ENCODE assay signal across 8 cellular contexts in genomic region chr12:6334940-6335450, GRCh38. TPM values are rescaled to one million over a fixed set of nuclear protein-coding genes. Genes with fewer than 3 reads are reported as not detected.
DNase-seq lines count a peak whose midpoint lies in the region; ATAC-seq, FAIRE-seq and TF ChIP-seq lines count a peak whose summit lies in the region.

No MANE protein-coding gene starts in this region.

- CTCF ChIA-PET in K562 (lab: Yijun Ruan, JAX; ENCODE audit: low intra/inter-chr PET ratio) = interaction anchor here (0.6 to 2.1 kb wide), 2 partner anchors 41 to 130 kb away, joined by 3 to 9 read pairs; no protein-coding TSS in a partner anchor

- H3K36me3 ChIP-seq in K562 (ENCODE audit: control insufficient read depth, insufficient read depth, low read length) (peaks cover 60% of the 10 kb centered on the region; the same call in 2 of the 3 replicates), kidney (ENCODE audit: control insufficient read depth in 1 of 2, insufficient read depth in 2 of 2, low read length in 2 of 2) (peaks cover 38 to 43% of the 10 kb centered on the region in 2 donors), stomach smooth muscle (ENCODE audit: control insufficient read depth in 2 of 2, insufficient read depth in 2 of 2, low read length in 2 of 2) (peaks cover 34 to 43% of the 10 kb centered on the region in 2 donors)

- no peak for DNase-seq in HL-60 (ENCODE audit: low read depth in 1 of 2, low spot score in 1 of 2)
- DNase-seq in K562 (ENCODE audit: extremely low read depth in 1 of 4, low spot score in 3 of 4) = no peak
- no peak for DNase-seq in kidney
- DNase-seq in SIG-M5 (lab: John Stamatoyannopoulos, UW) = no peak
- DNase-seq in MV-4-11 (lab: John Stamatoyannopoulos, UW) = no peak
- DNase-seq in KBM-7 = no peak

- 69% methylated on average over 10 of the region's 13 CpGs for WGBS in K562 (ENCODE audit: insufficient coverage, low coverage, missing lambda C conversion rate)

- TF ChIP-seq EP300 in K562 (IDR thresholded peaks at IDR 0.05; ENCODE audit: low read length) = no peak

- in situ Hi-C loops in K562 (cut with MboI) (loop anchor here (5.0 kb wide), 1 partner anchor 37 kb away; no protein-coding TSS in a partner anchor), KBM-7 (cut with MboI; ENCODE audit: low pct_unique_long_range_greater_than_20kb, low sequenced_read_pairs) (no loop called here)

- intact Hi-C loops in K562 (cut with micrococcal nuclease) (loop anchor here (2.0 to 5.0 kb wide), 2 partner anchors 32 to 137 kb away; partner anchors contain the start of gene VAMP1), kidney (cut with DNase I) (loop anchor here (10.0 kb wide), 1 partner anchor 120 kb away; the partner anchor contains the start of gene TAPBPL)

- no peak for ATAC-seq in K562
- no peak for ATAC-seq in GM21381 (IDR thresholded peaks at IDR 0.05; ENCODE audit: unreplicated experiment)

- no TSS peak for BruUV-seq in K562 (replicated peaks; lab: Mats Ljungman, UMichigan)

- POLR2A ChIA-PET in K562 (lab: Yijun Ruan, JAX) = interaction anchor here (0.6 to 4.7 kb wide), 7 partner anchors 8 to 135 kb away, joined by 3 to 38 read pairs (median 6); partner anchors contain the start of gene VAMP1

- peaks cover 51% of the 10 kb centered on the region for H3K79me2 ChIP-seq in K562 (ENCODE audit: control insufficient read depth, insufficient read depth, low read length)

- TF ChIP-seq CTCF in HL-60 (IDR thresholded peaks at IDR 0.05; ENCODE audit: insufficient read depth, low read length) (no peak), K562 (IDR thresholded peaks at IDR 0.05 in 2 of 3, conservative IDR thresholded peaks at IDR 0.05 in 1 of 3; ENCODE audit: insufficient read depth in 2 of 3, low read depth in 1 of 3, low read length in 3 of 3) (no peak), kidney (IDR thresholded peaks at IDR 0.05; ENCODE audit: borderline replicate concordance, extremely low read depth, insufficient read depth) (no peak)

- no peaks in the 10 kb centered on the region for H3K9me1 ChIP-seq in K562 (ENCODE audit: control insufficient read depth, insufficient read depth, low read length)

- peak overlapping the region; percentile 99 for H3K27ac ChIP-seq in HL-60 (replicated peaks)
- H3K27ac ChIP-seq in K562 (ENCODE audit: extremely low read depth, low read depth, low read length) = peak overlapping the region; percentile 98
- H3K27ac ChIP-seq in kidney (ENCODE audit: low read depth in 2 of 2, low read length in 2 of 2) = peak overlapping the region; percentile 97
- H3K27ac ChIP-seq in stomach smooth muscle (ENCODE audit: low read length) = peak overlapping the region; percentile 99

- H3K4me1 ChIP-seq in K562 (replicated peaks in 1 of 2; ENCODE audit: control insufficient read depth in 2 of 2, insufficient read depth in 2 of 2, low read length in 2 of 2) = peaks cover 23 to 43% of the 10 kb centered on the region in 2 experiments
- H3K4me1 ChIP-seq in kidney (ENCODE audit: control insufficient read depth in 1 of 2, insufficient read depth in 1 of 2, low read depth in 1 of 2, low read length in 2 of 2) = peaks cover 50 to 62% of the 10 kb centered on the region in 2 donors
- peaks cover 73% of the 10 kb centered on the region for H3K4me1 ChIP-seq in stomach smooth muscle (ENCODE audit: control insufficient read depth, insufficient read depth, low read length)

- H3K4me2 ChIP-seq in K562 (ENCODE audit: insufficient read depth, low read length) = peak overlapping the region; percentile 82

- H3K9me3 ChIP-seq in K562 (replicated peaks; ENCODE audit: control insufficient read depth, insufficient read depth, low read depth, low read length) (no peaks in the 10 kb centered on the region), kidney (ENCODE audit: control insufficient read depth in 1 of 2, low read length in 2 of 2) (no peaks in the 10 kb centered on the region), stomach smooth muscle (ENCODE audit: control insufficient read depth in 2 of 2, low read length in 2 of 2) (no peaks in the 10 kb centered on the region)

- H3K9ac ChIP-seq in K562 (ENCODE audit: insufficient read depth in 1 of 2, low read depth in 2 of 2, low read length in 2 of 2) (peak overlapping the region; percentile 85 to 93), kidney (ENCODE audit: low read length in 2 of 2) (peak overlapping the region; percentile 38 to 99), stomach smooth muscle (ENCODE audit: low read length in 2 of 2) (peak overlapping the region; percentile 88 to 97)

- H3K4me3 ChIP-seq in HL-60 (replicated peaks; ENCODE audit: insufficient read depth, low read length) = no peak overlapping the region
- no peak overlapping the region for H3K4me3 ChIP-seq in K562
- peak overlapping the region; percentile 54 to 92 for H3K4me3 ChIP-seq in kidney (ENCODE audit: low read length in 2 of 2)
- peak overlapping the region; percentile 70 to 99 for H3K4me3 ChIP-seq in stomach smooth muscle (ENCODE audit: low read length in 2 of 2)

- 0 out of 2 replicates have a peak overlapping the region, but pooled peaks have one; percentile 79 for H2AFZ ChIP-seq in K562 (ENCODE audit: low read depth, low read length)

- no peak for TF ChIP-seq POLR2A in K562 (conservative IDR thresholded peaks at IDR 0.05)

- no peaks in the 10 kb centered on the region for H4K20me1 ChIP-seq in K562 (replicated peaks; ENCODE audit: control insufficient read depth, insufficient read depth, low read length)

- TF ChIP-seq RAD21 in K562 (CRISPR knock-in tag; conservative IDR thresholded peaks at IDR 0.05 in 1 of 2, IDR thresholded peaks at IDR 0.05 in 1 of 2) = no peak

- FAIRE-seq in K562 (lab: Jason Lieb, UNC) (no peak), kidney (lab: Jason Lieb, UNC) (no peak)

- H3K27me3 ChIP-seq in HL-60 (ENCODE audit: insufficient read depth, poor library complexity, severe bottlenecking) = no peaks in the 10 kb centered on the region
- H3K27me3 ChIP-seq in K562 (ENCODE audit: control insufficient read depth in 2 of 2, insufficient read depth in 2 of 2, low read length in 2 of 2) = no peaks in the 10 kb centered on the region
- no peaks in the 10 kb centered on the region for H3K27me3 ChIP-seq in stomach smooth muscle (ENCODE audit: control insufficient read depth in 1 of 2, insufficient read depth in 2 of 2, low read length in 2 of 2)

RNA-seq across cellular contexts. Expression of gene TNFRSF1A, which starts 6.9 kb away (rescaled TPM):
- 73.3 and 150 TPM in 2 replicates for total RNA-seq in K562 (2011; cell fraction: chromatin; rRNA removed; ENCODE audit: low replicate concordance)
- 101 and 137 TPM in 2 replicates for total RNA-seq in K562 (2011; cell fraction: nucleolus; rRNA removed)
- 118 and 145 TPM in 2 replicates for total RNA-seq in K562 (2011; cell fraction: nucleoplasm; rRNA removed)
- total RNA-seq in K562 (2014; rRNA removed) (34.6 and 43.5 TPM in 2 replicates), K562 (2014; rRNA removed; fragmentation: Illumina TruSeq; extraction: Trizol) (18.3 and 22.0 TPM in 2 replicates), K562 (2015; rRNA removed; fragmentation: Illumina TruSeq; extraction: Trizol) (31.1 and 33.0 TPM in 2 replicates), K562 (2021) (29.8 and 37.7 TPM in 2 replicates), kidney (186 TPM)
- polyA plus RNA-seq in K562 (2011; rRNA removed) (27.2 and 30.0 TPM in 2 replicates), K562 (2014; fragmentation: Illumina TruSeq; extraction: Trizol) (38.2 and 57.7 TPM in 2 replicates), K562 (2014; fragmentation: Nextera tagmentation; extraction: Ambion mirVana) (under 1 TPM; 0.76 to 0.89 TPM), K562 (2014; rRNA removed) (22.0 and 22.5 TPM in 2 replicates), kidney (ENCODE audit: insufficient read depth, low read depth, low replicate concordance) (99.6 TPM)
- polyA plus RNA-seq in K562 (2011; cell fraction: cytosol; rRNA removed) = 26.1 and 32.9 TPM in 2 replicates
- 38.9 and 53.1 TPM in 2 replicates for polyA plus RNA-seq in K562 (2011; cell fraction: nucleus; rRNA removed)
- polyA plus RNA-seq in K562 (2012) = 28.5 and 42.0 TPM in 2 replicates
- polyA minus RNA-seq in K562 (2011; rRNA and poly(A)+ RNA removed) = 31.2 and 34.3 TPM in 2 replicates
- 42.9 and 43.0 TPM in 2 replicates for polyA minus RNA-seq in K562 (2011; cell fraction: cytosol; rRNA and poly(A)+ RNA removed)
- polyA minus RNA-seq in K562 (2011; cell fraction: nucleus; rRNA and poly(A)+ RNA removed) = 33.1 and 33.2 TPM in 2 replicates

RNA-seq across cellular contexts. Expression of gene PLEKHG6, which starts 24.5 kb away (rescaled TPM):
- total RNA-seq in K562 (2011; cell fraction: chromatin; rRNA removed; ENCODE audit: low replicate concordance) = 1.9 TPM in 1 of 2 replicates, not detected in the other
- total RNA-seq in K562 (2011; cell fraction: nucleolus; rRNA removed) = 0.50 and 0.92 TPM in 2 replicates
- 0.15 and 0.29 TPM in 2 replicates for total RNA-seq in K562 (2011; cell fraction: nucleoplasm; rRNA removed)
- total RNA-seq in K562 (2014; rRNA removed) (0.33 and 0.41 TPM in 2 replicates), K562 (2014; rRNA removed; fragmentation: Illumina TruSeq; extraction: Trizol) (0.19 and 0.29 TPM in 2 replicates), K562 (2015; rRNA removed; fragmentation: Illumina TruSeq; extraction: Trizol) (not detected in 2 replicates), K562 (2021) (0.86 and 1.2 TPM in 2 replicates), kidney (2.5 TPM)
- polyA plus RNA-seq in K562 (2011; rRNA removed) (0.28 and 0.38 TPM in 2 replicates), K562 (2014; fragmentation: Illumina TruSeq; extraction: Trizol) (0.18 and 0.42 TPM in 2 replicates), K562 (2014; fragmentation: Nextera tagmentation; extraction: Ambion mirVana) (not detected), K562 (2014; rRNA removed) (0.22 and 0.54 TPM in 2 replicates), kidney (ENCODE audit: insufficient read depth, low read depth, low replicate concordance) (2.9 TPM)
- polyA plus RNA-seq in K562 (2011; cell fraction: cytosol; rRNA removed) = 1.0 and 5.3 TPM in 2 replicates
- polyA plus RNA-seq in K562 (2011; cell fraction: nucleus; rRNA removed) = 0.24 and 0.26 TPM in 2 replicates
- polyA plus RNA-seq in K562 (2012) = 0.35 and 0.84 TPM in 2 replicates
- 0.09 and 0.18 TPM in 2 replicates for polyA minus RNA-seq in K562 (2011; rRNA and poly(A)+ RNA removed)
- not detected in 2 replicates for polyA minus RNA-seq in K562 (2011; cell fraction: cytosol; rRNA and poly(A)+ RNA removed)
- 0.33 and 0.81 TPM in 2 replicates for polyA minus RNA-seq in K562 (2011; cell fraction: nucleus; rRNA and poly(A)+ RNA removed)

RNA-seq across cellular contexts. Expression of gene SCNN1A, which starts 40.4 kb away (rescaled TPM):
- 0.23 and 0.32 TPM in 2 replicates for total RNA-seq in K562 (2011; cell fraction: chromatin; rRNA removed; ENCODE audit: low replicate concordance)
- not detected in 2 replicates for total RNA-seq in K562 (2011; cell fraction: nucleolus; rRNA removed)
- not detected in 2 replicates for total RNA-seq in K562 (2011; cell fraction: nucleoplasm; rRNA removed)
- total RNA-seq in K562 (2014; rRNA removed) (not detected in 2 replicates), K562 (2014; rRNA removed; fragmentation: Illumina TruSeq; extraction: Trizol) (not detected in 2 replicates), K562 (2015; rRNA removed; fragmentation: Illumina TruSeq; extraction: Trizol) (not detected in 2 replicates), K562 (2021) (0.34 and 0.49 TPM in 2 replicates), kidney (452 TPM)
- polyA plus RNA-seq in K562 (2011; rRNA removed) (0.12 and 0.31 TPM in 2 replicates), K562 (2014; fragmentation: Illumina TruSeq; extraction: Trizol) (0.33 TPM in 1 of 2 replicates, not detected in the other), K562 (2014; fragmentation: Nextera tagmentation; extraction: Ambion mirVana) (under 1 TPM in 1 of 2 experiments, not detected in 1; 0.15 TPM), K562 (2014; rRNA removed) (not detected in 2 replicates), kidney (ENCODE audit: insufficient read depth, low read depth, low replicate concordance) (225 TPM)
- polyA plus RNA-seq in K562 (2011; cell fraction: cytosol; rRNA removed) = 0.06 and 0.16 TPM in 2 replicates
- 0.18 and 0.58 TPM in 2 replicates for polyA plus RNA-seq in K562 (2011; cell fraction: nucleus; rRNA removed)
- polyA plus RNA-seq in K562 (2012) = 0.14 TPM in 1 of 2 replicates, not detected in the other
- 0.60 TPM in 1 of 2 replicates, not detected in the other for polyA minus RNA-seq in K562 (2011; rRNA and poly(A)+ RNA removed)
- polyA minus RNA-seq in K562 (2011; cell fraction: cytosol; rRNA and poly(A)+ RNA removed) = not detected in 2 replicates
- polyA minus RNA-seq in K562 (2011; cell fraction: nucleus; rRNA and poly(A)+ RNA removed) = not detected in 2 replicates

RNA-seq across cellular contexts. Expression of gene LTBR, which starts 49.0 kb away (rescaled TPM):
- 66.4 and 105 TPM in 2 replicates for total RNA-seq in K562 (2011; cell fraction: chromatin; rRNA removed; ENCODE audit: low replicate concordance)
- 71.7 and 95.4 TPM in 2 replicates for total RNA-seq in K562 (2011; cell fraction: nucleolus; rRNA removed)
- 76.0 and 142 TPM in 2 replicates for total RNA-seq in K562 (2011; cell fraction: nucleoplasm; rRNA removed)
- total RNA-seq in K562 (2014; rRNA removed) (43.2 and 68.2 TPM in 2 replicates), K562 (2014; rRNA removed; fragmentation: Illumina TruSeq; extraction: Trizol) (16.5 and 20.4 TPM in 2 replicates), K562 (2015; rRNA removed; fragmentation: Illumina TruSeq; extraction: Trizol) (31.9 and 35.3 TPM in 2 replicates), K562 (2021) (65.0 and 67.2 TPM in 2 replicates), kidney (114 TPM)
- polyA plus RNA-seq in K562 (2011; rRNA removed) (15.4 and 28.2 TPM in 2 replicates), K562 (2014; fragmentation: Illumina TruSeq; extraction: Trizol) (61.8 and 69.0 TPM in 2 replicates), K562 (2014; fragmentation: Nextera tagmentation; extraction: Ambion mirVana) (1 to 10 TPM in 1 of 2 experiments, under 1 TPM in 1; 0.96 to 1.7 TPM), K562 (2014; rRNA removed) (46.6 and 54.1 TPM in 2 replicates), kidney (ENCODE audit: insufficient read depth, low read depth, low replicate concordance) (77.8 TPM)
- polyA plus RNA-seq in K562 (2011; cell fraction: cytosol; rRNA removed) = 23.6 and 45.6 TPM in 2 replicates
- 43.1 and 75.7 TPM in 2 replicates for polyA plus RNA-seq in K562 (2011; cell fraction: nucleus; rRNA removed)
- 42.3 and 70.3 TPM in 2 replicates for polyA plus RNA-seq in K562 (2012)
- polyA minus RNA-seq in K562 (2011; rRNA and poly(A)+ RNA removed) = 9.9 and 11.4 TPM in 2 replicates
- polyA minus RNA-seq in K562 (2011; cell fraction: cytosol; rRNA and poly(A)+ RNA removed) = 17.1 and 33.1 TPM in 2 replicates
- 18.0 and 21.8 TPM in 2 replicates for polyA minus RNA-seq in K562 (2011; cell fraction: nucleus; rRNA and poly(A)+ RNA removed)

Comparison
In these comparisons a context has a peak if more than half of its experiments do, and no peak if none do; other contexts are left out.
1. H3K4me3 ChIP-seq: peak in kidney (2 of 2) and stomach smooth muscle (2 of 2); none in HL-60 (single experiment) and K562 (single experiment).
2. RNA of gene SCNN1A, which starts 40.4 kb away (total RNA-seq): 452 TPM in kidney (single experiment); 0.23 to 0.49 TPM in K562; every median in the first group is over 100 times any median in the second.
3. Peak in every context shown above with its lines, with median percentiles within 50 percentile points of each other: H3K27ac ChIP-seq and H3K9ac ChIP-seq.